In genomic region chr20:63706027-63706695, GRCh38 we compare ENCODE assay signal across 2 cellular contexts.
TF ChIP-seq lines count a peak whose summit lies in the region.

No MANE protein-coding gene starts in this region.

TF ChIP-seq in HEK293, 187 proteins besides CTCF, POLR2A, EP300 and RAD21:
- TF ChIP-seq SCRT1 (tag by site-specific recombination; IDR thresholded peaks at IDR 0.05; ENCODE audit: borderline replicate concordance) (0 out of 2 replicates have a peak, but pooled peaks have one; percentile 21), SCRT2 (tag by site-specific recombination; IDR thresholded peaks at IDR 0.05) (peak; percentile 58; the same call in 1 of the 2 replicates), ZNF148 (tag by site-specific recombination; IDR thresholded peaks at IDR 0.05; ENCODE audit: borderline replicate concordance) (no peak)

TF ChIP-seq in GM12878, 131 proteins besides CTCF, POLR2A, EP300 and RAD21:
- TF ChIP-seq PML (IDR thresholded peaks at IDR 0.05; ENCODE audit: low read length), result no peak
- TF ChIP-seq, protein P1, sequence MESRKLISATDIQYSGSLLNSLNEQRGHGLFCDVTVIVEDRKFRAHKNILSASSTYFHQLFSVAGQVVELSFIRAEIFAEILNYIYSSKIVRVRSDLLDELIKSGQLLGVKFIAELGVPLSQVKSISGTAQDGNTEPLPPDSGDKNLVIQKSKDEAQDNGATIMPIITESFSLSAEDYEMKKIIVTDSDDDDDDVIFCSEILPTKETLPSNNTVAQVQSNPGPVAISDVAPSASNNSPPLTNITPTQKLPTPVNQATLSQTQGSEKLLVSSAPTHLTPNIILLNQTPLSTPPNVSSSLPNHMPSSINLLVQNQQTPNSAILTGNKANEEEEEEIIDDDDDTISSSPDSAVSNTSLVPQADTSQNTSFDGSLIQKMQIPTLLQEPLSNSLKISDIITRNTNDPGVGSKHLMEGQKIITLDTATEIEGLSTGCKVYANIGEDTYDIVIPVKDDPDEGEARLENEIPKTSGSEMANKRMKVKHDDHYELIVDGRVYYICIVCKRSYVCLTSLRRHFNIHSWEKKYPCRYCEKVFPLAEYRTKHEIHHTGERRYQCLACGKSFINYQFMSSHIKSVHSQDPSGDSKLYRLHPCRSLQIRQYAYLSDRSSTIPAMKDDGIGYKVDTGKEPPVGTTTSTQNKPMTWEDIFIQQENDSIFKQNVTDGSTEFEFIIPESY (IDR thresholded peaks at IDR 0.05), result no peak
- TF ChIP-seq NBN (IDR thresholded peaks at IDR 0.05), result no peak
- no peak for TF ChIP-seq ASH2L (IDR thresholded peaks at IDR 0.05; ENCODE audit: borderline replicate concordance, low read depth)
- TF ChIP-seq, protein P2, sequence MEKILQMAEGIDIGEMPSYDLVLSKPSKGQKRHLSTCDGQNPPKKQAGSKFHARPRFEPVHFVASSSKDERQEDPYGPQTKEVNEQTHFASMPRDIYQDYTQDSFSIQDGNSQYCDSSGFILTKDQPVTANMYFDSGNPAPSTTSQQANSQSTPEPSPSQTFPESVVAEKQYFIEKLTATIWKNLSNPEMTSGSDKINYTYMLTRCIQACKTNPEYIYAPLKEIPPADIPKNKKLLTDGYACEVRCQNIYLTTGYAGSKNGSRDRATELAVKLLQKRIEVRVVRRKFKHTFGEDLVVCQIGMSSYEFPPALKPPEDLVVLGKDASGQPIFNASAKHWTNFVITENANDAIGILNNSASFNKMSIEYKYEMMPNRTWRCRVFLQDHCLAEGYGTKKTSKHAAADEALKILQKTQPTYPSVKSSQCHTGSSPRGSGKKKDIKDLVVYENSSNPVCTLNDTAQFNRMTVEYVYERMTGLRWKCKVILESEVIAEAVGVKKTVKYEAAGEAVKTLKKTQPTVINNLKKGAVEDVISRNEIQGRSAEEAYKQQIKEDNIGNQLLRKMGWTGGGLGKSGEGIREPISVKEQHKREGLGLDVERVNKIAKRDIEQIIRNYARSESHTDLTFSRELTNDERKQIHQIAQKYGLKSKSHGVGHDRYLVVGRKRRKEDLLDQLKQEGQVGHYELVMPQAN (conservative IDR thresholded peaks at IDR 0.05), result no peak
- no peak for TF ChIP-seq SMAD1 (IDR thresholded peaks at IDR 0.05; ENCODE audit: low read depth, partially characterized antibody)
- TF ChIP-seq USF1 (IDR thresholded peaks at IDR 0.05; ENCODE audit: borderline replicate concordance, extremely low read length, insufficient read depth, low read depth, low read length), result no peak
- no peak for TF ChIP-seq RCOR1 (conservative IDR thresholded peaks at IDR 0.05; ENCODE audit: low read depth, low read length)
TF ChIP-seq in GM12878: peak in this region for 0.
